13 cellular contexts compared by ENCODE assay signal in the genomic region with DNA sequence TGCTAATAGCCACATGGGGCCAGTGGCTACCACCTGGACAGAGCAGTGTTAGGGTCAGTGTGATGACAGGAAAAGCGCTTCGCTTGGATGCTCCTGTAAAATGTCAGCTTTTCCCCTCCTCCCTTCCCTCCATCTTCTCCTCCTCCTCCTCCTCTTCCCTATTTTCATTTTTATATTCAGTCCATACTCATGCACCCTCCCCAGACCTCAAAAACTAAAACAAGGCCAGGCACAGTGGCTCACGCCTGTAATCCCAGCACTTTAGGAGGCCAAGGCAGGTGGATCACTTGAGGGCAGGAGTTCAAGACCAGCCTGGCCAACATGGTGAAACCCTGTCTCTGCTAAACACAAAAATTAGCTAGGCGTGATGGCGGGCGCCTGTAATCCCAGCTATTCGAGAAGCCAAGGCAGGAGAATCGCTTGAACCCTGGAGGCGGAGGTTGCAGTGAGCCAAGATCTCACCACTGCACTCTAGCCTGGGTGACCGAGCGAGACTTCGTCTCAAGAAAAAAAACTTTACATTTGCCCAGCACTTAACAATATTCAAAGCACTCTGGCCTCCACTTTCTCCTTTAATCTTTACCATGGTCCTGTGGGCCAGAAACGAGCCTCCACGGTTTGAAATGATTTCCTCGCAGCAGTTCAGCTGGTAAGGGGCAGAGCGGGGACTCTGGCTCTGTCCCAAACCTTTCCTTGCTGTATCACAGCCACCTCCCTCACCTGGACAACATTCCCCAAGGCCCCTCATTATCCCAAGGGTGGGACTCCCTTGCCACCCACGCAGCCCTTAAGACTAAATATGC. TPM values are rescaled to one million over a fixed set of nuclear protein-coding genes. Genes with fewer than 3 reads are reported as not detected.
DNase-seq lines count a peak whose midpoint lies in the region; ATAC-seq and TF ChIP-seq lines count a peak whose summit lies in the region.
"Had no signal": no experiment of that assay in that cellular context is flagged by ENCODE, and none has a peak within 500 bp of the region (broad histone marks: within the 10 kb centered on the region; RNA-seq: fewer than 3 reads in every experiment).

No MANE protein-coding gene starts in this region.

- H3K27me3 ChIP-seq in duodenal mucosa (ENCODE audit: control insufficient read depth in 1 of 2, insufficient read depth in 2 of 2, low read length in 2 of 2) (no peaks in the 10 kb centered on the region), neuronal stem cell (ENCODE audit: control insufficient read depth in 3 of 3, insufficient read depth in 3 of 3, low read depth in 1 of 3, low read length in 3 of 3) (no peaks in the 10 kb centered on the region), vagina (no peaks in the 10 kb centered on the region)

- H3K9me3 ChIP-seq in duodenal mucosa (ENCODE audit: control insufficient read depth in 1 of 2, low read length in 2 of 2) (no peaks in the 10 kb centered on the region), neuronal stem cell (replicated peaks in 1 of 2; ENCODE audit: control insufficient read depth in 2 of 2, insufficient read depth in 1 of 2, low read depth in 1 of 2, low read length in 2 of 2) (no peaks in the 10 kb centered on the region), vagina (no peaks in the 10 kb centered on the region)

- H3K4me1 ChIP-seq in duodenal mucosa (ENCODE audit: control insufficient read depth in 1 of 2, insufficient read depth in 2 of 2, low read length in 2 of 2) (peaks cover 62 to 74% of the 10 kb centered on the region in 2 donors), neuronal stem cell (ENCODE audit: control insufficient read depth in 2 of 2, insufficient read depth in 1 of 2, low read depth in 1 of 2, low read length in 2 of 2) (peaks cover 38 to 44% of the 10 kb centered on the region in 2 donors), vagina (peaks cover 34% of the 10 kb centered on the region)

- no CpG with 5 or more reads among the region's 17 CpGs for WGBS in neuronal stem cell (ENCODE audit: extremely low coverage in 2 of 2, insufficient read length in 2 of 2, insufficient replicate concordance in 1 of 2), 2 donors

- peak overlapping the region; percentile 25 for H2BK120ac ChIP-seq in neuronal stem cell (ENCODE audit: low read depth, low read length)

- peak; percentile 39 for DNase-seq in Right ventricle myocardium inferior (ENCODE audit: missing footprints)
- DNase-seq in left ventricle myocardium superior: no peak
- DNase-seq in neuronal stem cell (ENCODE audit: low spot score): no peak
- no peak for DNase-seq in vagina (ENCODE audit: extremely low spot score in 2 of 2)
- no peak for DNase-seq in RPMI8226
- no peak for DNase-seq in NCI-H82 treated with DMSO at 0.1 percent for 48 hours (lab: John Stamatoyannopoulos, UW; ENCODE audit: unreplicated experiment)
- DNase-seq: activated CD4-positive, alpha-beta T cell treated with anti-CD3 and anti-CD28 coated beads, Interleukin-2, amount 10 ng/mL, durations not matched to agents 24 days and 14 days; caudate nucleus; NCI-H2171 had no signal

- H3K23ac ChIP-seq in neuronal stem cell (ENCODE audit: low read depth, low read length, poor library complexity): no peak overlapping the region

- H3K14ac ChIP-seq in neuronal stem cell (ENCODE audit: low read length): no peak overlapping the region

- no peak overlapping the region for H3K4ac ChIP-seq in neuronal stem cell (ENCODE audit: low read length)

- H3K4me3 ChIP-seq in duodenal mucosa (ENCODE audit: low read depth in 1 of 2, low read length in 2 of 2): peak overlapping the region in 1 of 2 donors; percentile 43
- no peak overlapping the region for H3K4me3 ChIP-seq in neuronal stem cell (ENCODE audit: low read length in 2 of 2)
- no peak overlapping the region for H3K4me3 ChIP-seq in vagina

- H3K9ac ChIP-seq in duodenal mucosa (ENCODE audit: low read depth in 1 of 2, low read length in 2 of 2): peak overlapping the region; percentile 15 to 62
- H3K9ac ChIP-seq in neuronal stem cell (ENCODE audit: low read depth, low read length, poor library complexity): no peak overlapping the region

- H3K36me3 ChIP-seq in duodenal mucosa (ENCODE audit: control insufficient read depth in 1 of 2, insufficient read depth in 2 of 2, low read length in 2 of 2) (no peaks in the 10 kb centered on the region), neuronal stem cell (replicated peaks in 1 of 2; ENCODE audit: control insufficient read depth in 2 of 2, insufficient read depth in 2 of 2, low read length in 2 of 2) (no peaks in the 10 kb centered on the region), vagina (no peaks in the 10 kb centered on the region)

- no peak for TF ChIP-seq POLR2A in vagina (IDR thresholded peaks at IDR 0.05)

- no peak overlapping the region for H2BK15ac ChIP-seq in neuronal stem cell (ENCODE audit: low read length)

- no peak overlapping the region for H2BK12ac ChIP-seq in neuronal stem cell (ENCODE audit: low read length)

- peak overlapping the region; percentile 24 for H3K18ac ChIP-seq in neuronal stem cell (ENCODE audit: low read length)

- H2AK5ac ChIP-seq in neuronal stem cell (ENCODE audit: low read depth, low read length): no peak overlapping the region

- H3K27ac ChIP-seq in duodenal mucosa (ENCODE audit: low read depth, low read length) (peak overlapping the region; percentile 79), neuronal stem cell (replicated peaks; ENCODE audit: low read length) (no peak overlapping the region), vagina (peak overlapping the region; percentile 82)

- H2AFZ ChIP-seq in neuronal stem cell (ENCODE audit: low read length): peak overlapping the region; percentile 60

- no peak overlapping the region for H4K8ac ChIP-seq in neuronal stem cell (ENCODE audit: low read depth, low read length)

- no peak overlapping the region for H4K91ac ChIP-seq in neuronal stem cell (ENCODE audit: low read depth, low read length, poor library complexity)

- H2BK5ac ChIP-seq in neuronal stem cell (ENCODE audit: low read length): no peak overlapping the region

- no peaks in the 10 kb centered on the region for H3K79me1 ChIP-seq in neuronal stem cell (ENCODE audit: low read depth, low read length)

- no peak overlapping the region for H3K4me2 ChIP-seq in neuronal stem cell (ENCODE audit: insufficient read depth, low read length, poor library complexity, severe bottlenecking)

- no peak for TF ChIP-seq CTCF in vagina (IDR thresholded peaks at IDR 0.05)

- intact Hi-C loops in Right ventricle myocardium inferior (cut with DNase I): loop anchor here (10.0 kb wide), 1 partner anchor 201 kb away; no protein-coding TSS in a partner anchor
- intact Hi-C loops in left ventricle myocardium superior (cut with micrococcal nuclease): no loop called here
- intact Hi-C loops in vagina (cut with DNase I): loop anchor here (5.0 kb wide), 2 partner anchors 54 to 139 kb away; a partner anchor contains a TSS

- no peak for ATAC-seq in Right ventricle myocardium inferior
- ATAC-seq in left ventricle myocardium superior: no peak
- ATAC-seq in HG03175 (IDR thresholded peaks at IDR 0.05; ENCODE audit: unreplicated experiment): no peak
- ATAC-seq: activated T-helper 17 cell treated with anti-CD3 and anti-CD28 coated beads, Interleukin-2, amount 50 U/mL, for 72 hours had no signal

RNA-seq across cellular contexts. Expression of a gene that starts 21.8 kb away (rescaled TPM):
- 60.9 TPM for total RNA-seq in Right ventricle myocardium inferior
- total RNA-seq in left ventricle myocardium superior: 54.4 TPM
- 45.4 TPM for polyA plus RNA-seq in neuronal stem cell (2013, experiment 1 of 2)
- 45.9 TPM for polyA plus RNA-seq in neuronal stem cell (2013, experiment 2 of 2)
- total RNA-seq in vagina: 21.6 TPM

RNA-seq across cellular contexts. Expression of a gene that starts 33.5 kb away (rescaled TPM):
- total RNA-seq in Right ventricle myocardium inferior (49.3 TPM), left ventricle myocardium superior (53.3 TPM), vagina (108 TPM)
- polyA plus RNA-seq in neuronal stem cell (2013, experiment 1 of 2): 430 TPM
- 437 TPM for polyA plus RNA-seq in neuronal stem cell (2013, experiment 2 of 2)

RNA-seq across cellular contexts. Expression of a gene that starts 51.2 kb away (rescaled TPM):
- 0.68 TPM for total RNA-seq in Right ventricle myocardium inferior
- total RNA-seq in left ventricle myocardium superior: 0.37 TPM
- 0.26 TPM for polyA plus RNA-seq in neuronal stem cell (2013, experiment 1 of 2)
- 0.22 TPM for polyA plus RNA-seq in neuronal stem cell (2013, experiment 2 of 2)
- total RNA-seq in vagina: 47.6 TPM
- total RNA-seq: activated CD4-positive, alpha-beta T cell treated with anti-CD3 and anti-CD28 coated beads, Interleukin-2, amount 10 ng/mL, durations not matched to agents 24 days and 14 days; T-helper 1 cell treated with Interleukin-12 subunit alpha and Interleukin-12 subunit beta and Interleukin-4 antibody, amounts not matched to agents 30 ng/mL and 1 ng/mL, for 36 hours had no signal

Comparison
In these comparisons a context has a peak if more than half of its experiments do, and no peak if none do; other contexts are left out.
1. RNA of a gene that starts 51.2 kb away (total RNA-seq): 47.6 TPM in vagina (single experiment); 0.68 TPM in Right ventricle myocardium inferior (single experiment) and 0.37 TPM in left ventricle myocardium superior (single experiment); every median in the first group is over 10 times any median in the second.